14 cellular contexts compared by ENCODE assay signal in genomic region chr3:64943861-64944260, GRCh38.
"Had no signal": no experiment of that assay in that cellular context is flagged by ENCODE, and none has a peak within 500 bp of the region (broad histone marks: within the 10 kb centered on the region; RNA-seq: fewer than 3 reads in every experiment).

No MANE protein-coding gene starts in this region.

- H3K27ac ChIP-seq: colonic mucosa, lower lobe of right lung had no signal

- H3K9me3 ChIP-seq: colonic mucosa, lower lobe of right lung, upper lobe of left lung had no signal

- H3K27me3 ChIP-seq: colonic mucosa, upper lobe of left lung had no signal

- H3K4me1 ChIP-seq: colonic mucosa had no signal

- H3K4me3 ChIP-seq: colonic mucosa, lower lobe of right lung, SK-N-MC, upper lobe of left lung had no signal

- H3K36me3 ChIP-seq: colonic mucosa, lower lobe of right lung, upper lobe of left lung had no signal

- DNase-seq: activated CD4-positive, alpha-beta T cell treated with anti-CD3 and anti-CD28 coated beads for 48 hours; activated CD8-positive, alpha-beta memory T cell treated with anti-CD3 and anti-CD28 coated beads, Interleukin-2, amount 50 U/mL, for 48 hours; activated CD8-positive, alpha-beta T cell treated with anti-CD3 and anti-CD28 coated beads, Interleukin-2, amount 10 ng/mL, durations not matched to agents 7 days and 5 days; activated naive CD4-positive, alpha-beta T cell treated with Interleukin-2 at 50 U/mL for 16 hours; caudate nucleus; colonic mucosa; foreskin melanocyte; hippocampal formation; kidney glomerular epithelial cell; lower lobe of right lung; naive B cell; T-cell; upper lobe of left lung had no signal

- ATAC-seq: activated CD8-positive, alpha-beta T cell treated with anti-CD3 and anti-CD28 coated beads, Interleukin-2, amount 10 ng/mL, durations not matched to agents 7 days and 5 days; lower lobe of right lung; T-cell had no signal
